Comparison of ENCODE assay signal across 16 cellular contexts in the genomic region with DNA sequence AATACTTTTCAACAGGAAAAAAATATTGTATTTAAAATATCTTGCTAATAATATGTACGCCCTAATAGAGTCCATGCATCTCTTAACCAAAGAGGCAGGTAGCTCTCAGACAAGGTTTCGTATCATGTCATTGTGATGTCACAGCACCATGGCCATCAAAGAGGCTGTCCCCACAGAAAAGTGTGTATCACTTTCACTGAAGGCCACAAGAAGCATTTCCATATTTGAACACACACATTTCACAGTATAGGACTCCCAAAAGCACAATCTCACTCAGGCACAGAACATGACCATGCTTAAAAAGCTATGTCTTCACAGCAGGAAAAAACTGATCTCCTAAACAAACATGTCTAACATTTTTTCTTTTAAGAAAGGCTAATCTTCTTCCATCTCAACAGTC.
"Had no signal": no experiment of that assay in that cellular context is flagged by ENCODE, and none has a peak within 500 bp of the region (broad histone marks: within the 10 kb centered on the region; RNA-seq: fewer than 3 reads in every experiment).

No MANE protein-coding gene starts in this region.

- H3K9me3 Mint-ChIP-seq: activated naive CD8-positive, alpha-beta T cell treated with anti-CD3 and anti-CD28 coated beads, Interleukin-2, amount 10 ng/mL, durations not matched to agents 7 days and 5 days; naive thymus-derived CD8-positive, alpha-beta T cell; stimulated activated naive CD8-positive, alpha-beta T cell treated with anti-CD3 and anti-CD28 coated beads, Interleukin-15, Interleukin-2, amounts not matched to agents 100 ng/mL and 50 ng/mL, for 24 hours had no signal

- H3K27me3 ChIP-seq: esophagus muscularis mucosa, tibial nerve had no signal

- H3K4me3 ChIP-seq: coronary artery, esophagus muscularis mucosa, left ventricle myocardium inferior, tibial nerve had no signal

- DNase-seq: activated CD4-positive, alpha-beta T cell treated with anti-CD3 and anti-CD28 coated beads for 1 hour; activated CD4-positive, alpha-beta T cell treated with anti-CD3 and anti-CD28 coated beads, Interleukin-2, amount 50 U/mL, for 4 hours; activated gamma-delta T cell; activated naive CD8-positive, alpha-beta T cell treated with anti-CD3 and anti-CD28 coated beads, Interleukin-2, amount 10 ng/mL, durations not matched to agents 7 days and 5 days; amygdala; hippocampal formation; left ventricle myocardium inferior; retina; stimulated activated CD4-positive, alpha-beta T cell treated with anti-CD3 and anti-CD28 coated beads, Interleukin-4, amount 100 ng/mL, for 1 hour; T-helper 1 cell had no signal

- H3K36me3 ChIP-seq: esophagus muscularis mucosa, left ventricle myocardium inferior, tibial nerve had no signal

- ATAC-seq: naive thymus-derived CD8-positive, alpha-beta T cell had no signal

- H3K27ac ChIP-seq: coronary artery, esophagus muscularis mucosa, left ventricle myocardium inferior, tibial nerve had no signal

- H3K9me3 ChIP-seq: esophagus muscularis mucosa, left ventricle myocardium inferior, tibial nerve had no signal

- H3K27me3 Mint-ChIP-seq: activated naive CD8-positive, alpha-beta T cell treated with anti-CD3 and anti-CD28 coated beads, Interleukin-2, amount 10 ng/mL, durations not matched to agents 7 days and 5 days; naive thymus-derived CD8-positive, alpha-beta T cell; progenitor cell of endocrine pancreas; stimulated activated naive CD8-positive, alpha-beta T cell treated with anti-CD3 and anti-CD28 coated beads, Interleukin-15, Interleukin-2, amounts not matched to agents 100 ng/mL and 50 ng/mL, for 24 hours had no signal

- H3K27ac Mint-ChIP-seq: activated naive CD8-positive, alpha-beta T cell treated with anti-CD3 and anti-CD28 coated beads, Interleukin-2, amount 10 ng/mL, durations not matched to agents 7 days and 5 days; progenitor cell of endocrine pancreas; stimulated activated naive CD8-positive, alpha-beta T cell treated with anti-CD3 and anti-CD28 coated beads, Interleukin-15, Interleukin-2, amounts not matched to agents 100 ng/mL and 50 ng/mL, for 24 hours had no signal
